In the genomic region with DNA sequence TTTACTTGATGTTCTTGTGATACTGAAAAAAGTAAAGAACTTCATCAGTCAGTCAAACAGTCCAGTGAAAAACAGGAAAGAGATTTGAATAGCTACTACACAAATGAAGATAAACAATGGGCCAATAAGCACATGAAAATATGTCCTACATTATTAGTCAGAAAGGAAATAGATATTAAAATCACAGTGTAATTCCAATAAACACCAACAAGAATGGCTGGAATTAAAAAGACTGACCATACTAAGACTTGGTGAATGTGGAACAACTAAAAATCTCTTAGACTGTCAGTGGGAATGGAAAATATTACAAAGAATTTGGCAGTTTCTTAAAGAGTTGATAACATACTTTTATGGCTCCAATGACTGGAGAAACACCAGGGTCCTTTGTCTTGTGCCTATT, we compare ENCODE assay signal across 5 cellular contexts.
"Had no signal": no experiment of that assay in that cellular context is flagged by ENCODE, and none has a peak within 500 bp of the region (broad histone marks: within the 10 kb centered on the region; RNA-seq: fewer than 3 reads in every experiment).

No MANE protein-coding gene starts in this region.

- DNase-seq: GM23248, GOT3, H7, KBM-7 had no signal

- H3K4me3 ChIP-seq: GM23248, HAP-1 had no signal
